ENCODE assay signal across 18 cellular contexts in genomic region chr1:151815716-151816327, GRCh38. TPM values are rescaled to one million over a fixed set of nuclear protein-coding genes. Genes with fewer than 3 reads are reported as not detected.
A peak's percentile ranks its signal among the peaks of the same experiment; 100 is the strongest.
DNase-seq lines count a peak whose midpoint lies in the region; ATAC-seq and TF ChIP-seq lines count a peak whose summit lies in the region.
"Had no signal": no experiment of that assay in that cellular context is flagged by ENCODE, and none has a peak within 500 bp of the region (broad histone marks: within the 10 kb centered on the region; RNA-seq: fewer than 3 reads in every experiment).

No MANE protein-coding gene starts in this region.

- no TSS peak for BruUV-seq in MCF 10A (replicated peaks; lab: Mats Ljungman, UMichigan)

- POLR2A ChIA-PET in CD4-positive, alpha-beta T cell (lab: Charles Lee), result interaction anchor here (0.6 to 4.0 kb wide), 8 partner anchors 9 to 52 kb away, joined by 3 to 23 read pairs (median 4); partner anchors contain the start of gene TDRKH
- POLR2A ChIA-PET in activated CD8-positive, alpha-beta T cell treated with anti-CD3 and anti-CD28 coated beads, Interleukin-2, amount 10 ng/mL, durations not matched to agents 7 days and 5 days (lab: Charles Lee), result no interaction called here
- POLR2A ChIA-PET in MCF 10A (lab: Yijun Ruan, JAX), result interaction anchor here (1.4 kb wide), 1 partner anchor 52 kb away, joined by 5 read pairs; the partner anchor contains the start of gene MRPL9

- TF ChIP-seq CTCF in CD4-positive, alpha-beta T cell (IDR thresholded peaks at IDR 0.05), result no peak
- TF ChIP-seq CTCF in MCF 10A (IDR thresholded peaks at IDR 0.05; ENCODE audit: unreplicated experiment), result no peak

- peak; percentile 86 for ATAC-seq in CD4-positive, alpha-beta T cell (ENCODE audit: poor library complexity)
- ATAC-seq in activated CD8-positive, alpha-beta T cell treated with anti-CD3 and anti-CD28 coated beads, Interleukin-2, amount 10 ng/mL, durations not matched to agents 7 days and 5 days, result peak; percentile 66
- ATAC-seq in HG03159 (IDR thresholded peaks at IDR 0.05; ENCODE audit: unreplicated experiment) (no peak), GM21717 (IDR thresholded peaks at IDR 0.05; ENCODE audit: unreplicated experiment) (no peak)
- ATAC-seq: left lung, PC-3 had no signal

- H3K4me3 Mint-ChIP-seq in CD4-positive, alpha-beta T cell, result peak overlapping the region; percentile 34
- H3K4me3 Mint-ChIP-seq in activated CD8-positive, alpha-beta T cell treated with anti-CD3 and anti-CD28 coated beads, Interleukin-2, amount 10 ng/mL, durations not matched to agents 7 days and 5 days, result peak overlapping the region; percentile 23
- no peak overlapping the region for H3K4me3 Mint-ChIP-seq in MCF 10A (ENCODE audit: unreplicated experiment)

- H3K27me3 ChIP-seq in CD4-positive, alpha-beta T cell (ENCODE audit: control insufficient read depth, insufficient read depth, low read length), result no peaks in the 10 kb centered on the region
- H3K27me3 ChIP-seq: BE2C, left lung, upper lobe of left lung had no signal

- in situ Hi-C loops in G401 (cut with HindIII; ENCODE audit: low sequenced_read_pairs), result no loop called here

- H3K9me3 ChIP-seq in CD4-positive, alpha-beta T cell (ENCODE audit: control insufficient read depth, low read length), result no peaks in the 10 kb centered on the region
- H3K9me3 ChIP-seq: BE2C, left lung, SK-N-SH, upper lobe of left lung had no signal

- H3K4me1 Mint-ChIP-seq in CD4-positive, alpha-beta T cell (ENCODE audit: low read depth), result peaks cover 68% of the 10 kb centered on the region
- H3K4me1 Mint-ChIP-seq in activated CD8-positive, alpha-beta T cell treated with anti-CD3 and anti-CD28 coated beads, Interleukin-2, amount 10 ng/mL, durations not matched to agents 7 days and 5 days (ENCODE audit: low read depth), result peaks cover 49% of the 10 kb centered on the region
- peaks cover 13% of the 10 kb centered on the region for H3K4me1 Mint-ChIP-seq in MCF 10A (ENCODE audit: insufficient read depth, unreplicated experiment)

- H3K27me3 Mint-ChIP-seq in CD4-positive, alpha-beta T cell, result no peaks in the 10 kb centered on the region
- peaks cover 3% of the 10 kb centered on the region for H3K27me3 Mint-ChIP-seq in activated CD8-positive, alpha-beta T cell treated with anti-CD3 and anti-CD28 coated beads, Interleukin-2, amount 10 ng/mL, durations not matched to agents 7 days and 5 days (ENCODE audit: low read depth)
- H3K27me3 Mint-ChIP-seq in MCF 10A (ENCODE audit: insufficient read depth, unreplicated experiment), result no peaks in the 10 kb centered on the region

- H3K9me3 Mint-ChIP-seq in CD4-positive, alpha-beta T cell, result no peaks in the 10 kb centered on the region
- no peaks in the 10 kb centered on the region for H3K9me3 Mint-ChIP-seq in activated CD8-positive, alpha-beta T cell treated with anti-CD3 and anti-CD28 coated beads, Interleukin-2, amount 10 ng/mL, durations not matched to agents 7 days and 5 days (ENCODE audit: insufficient read depth)
- H3K9me3 Mint-ChIP-seq in MCF 10A (ENCODE audit: unreplicated experiment), result no peaks in the 10 kb centered on the region

- peak in 7 of 10 experiments; percentile 25 to 56 (median 45) for DNase-seq in CD4-positive, alpha-beta T cell
- DNase-seq in G401 (ENCODE audit: low spot score) (peak; percentile 57), mucosa of gallbladder (ENCODE audit: low spot score) (peak; percentile 26), MCF 10A (ENCODE audit: unreplicated experiment) (no peak), DMS153 treated with DMSO at 0.1 percent for 48 hours (lab: John Stamatoyannopoulos, UW; ENCODE audit: unreplicated experiment) (no peak)
- peak; percentile 68 for DNase-seq in activated CD8-positive, alpha-beta T cell treated with anti-CD3 and anti-CD28 coated beads, Interleukin-2, amount 10 ng/mL, durations not matched to agents 7 days and 5 days
- DNase-seq: amniotic stem cell, left lung, NCI-H2081, NCI-H524, PC-3, SK-N-SH had no signal

- CTCF ChIA-PET in CD4-positive, alpha-beta T cell (lab: Charles Lee), result interaction anchor here (1.0 kb wide), 1 partner anchor 17 kb away, joined by 3 read pairs; no protein-coding TSS in a partner anchor
- CTCF ChIA-PET in activated CD8-positive, alpha-beta T cell treated with anti-CD3 and anti-CD28 coated beads, Interleukin-2, amount 10 ng/mL, durations not matched to agents 7 days and 5 days (lab: Charles Lee), result interaction anchor here (1.1 kb wide), 1 partner anchor 26 kb away, joined by 3 read pairs; no protein-coding TSS in a partner anchor
- CTCF ChIA-PET in MCF 10A (lab: Yijun Ruan, JAX), result no interaction called here

- no peaks in the 10 kb centered on the region for H3K36me3 Mint-ChIP-seq in CD4-positive, alpha-beta T cell (ENCODE audit: low read depth)
- H3K36me3 Mint-ChIP-seq in activated CD8-positive, alpha-beta T cell treated with anti-CD3 and anti-CD28 coated beads, Interleukin-2, amount 10 ng/mL, durations not matched to agents 7 days and 5 days (ENCODE audit: low read depth), result no peaks in the 10 kb centered on the region
- H3K36me3 Mint-ChIP-seq in MCF 10A (ENCODE audit: insufficient read depth, unreplicated experiment), result no peaks in the 10 kb centered on the region

- intact Hi-C loops in CD4-positive, alpha-beta T cell (cut with DNase I, micrococcal nuclease), result no loop called here
- intact Hi-C loops in MCF 10A (cut with micrococcal nuclease), result no loop called here

- H3K27ac Mint-ChIP-seq in CD4-positive, alpha-beta T cell, result peak overlapping the region; percentile 81
- peak overlapping the region; percentile 71 for H3K27ac Mint-ChIP-seq in activated CD8-positive, alpha-beta T cell treated with anti-CD3 and anti-CD28 coated beads, Interleukin-2, amount 10 ng/mL, durations not matched to agents 7 days and 5 days
- no peak overlapping the region for H3K27ac Mint-ChIP-seq in MCF 10A (ENCODE audit: low read depth, unreplicated experiment)
- H3K27ac Mint-ChIP-seq: progenitor cell of endocrine pancreas had no signal

- no peak overlapping the region for H3K27ac ChIP-seq in CD4-positive, alpha-beta T cell (ENCODE audit: low read depth, low read length)
- H3K27ac ChIP-seq: left lung had no signal

RNA-seq across cellular contexts. Expression of gene LINGO4, which starts 10.6 kb away (rescaled TPM):
- total RNA-seq in CD4-positive, alpha-beta T cell, result under 1 TPM; 0.06 to 0.16 TPM
- not detected in 2 replicates for total RNA-seq in G401 (2014; rRNA removed; shearing (Covaris generic))
- under 1 TPM; 0.16 to 0.32 TPM for total RNA-seq in activated CD8-positive, alpha-beta T cell treated with anti-CD3 and anti-CD28 coated beads, Interleukin-2, amount 10 ng/mL, durations not matched to agents 7 days and 5 days
- total RNA-seq in mucosa of gallbladder (0.09 TPM), MCF 10A (2022) (0.10 TPM in 1 of 2 replicates, not detected in the other)
- total RNA-seq: myocyte, PC-3, progenitor cell of endocrine pancreas had no signal

RNA-seq across cellular contexts. Expression of gene RORC, which starts 15.8 kb away (rescaled TPM):
- 1 to 10 TPM; 3.6 to 3.7 TPM for total RNA-seq in CD4-positive, alpha-beta T cell
- total RNA-seq in G401 (2014; rRNA removed; shearing (Covaris generic)), result not detected in 2 replicates
- total RNA-seq in activated CD8-positive, alpha-beta T cell treated with anti-CD3 and anti-CD28 coated beads, Interleukin-2, amount 10 ng/mL, durations not matched to agents 7 days and 5 days, result 1 to 10 TPM; 2.4 to 2.7 TPM
- total RNA-seq in mucosa of gallbladder (9.5 TPM), MCF 10A (2022) (0.40 and 0.81 TPM in 2 replicates)
- total RNA-seq: progenitor cell of endocrine pancreas had no signal

RNA-seq across cellular contexts. Expression of gene C2CD4D, which starts 23.8 kb away (rescaled TPM):
- under 1 TPM; 0.75 to 0.88 TPM for total RNA-seq in CD4-positive, alpha-beta T cell
- total RNA-seq in G401 (2014; rRNA removed; shearing (Covaris generic)), result not detected in 2 replicates
- total RNA-seq in activated CD8-positive, alpha-beta T cell treated with anti-CD3 and anti-CD28 coated beads, Interleukin-2, amount 10 ng/mL, durations not matched to agents 7 days and 5 days, result under 1 TPM; 0.23 to 0.26 TPM
- total RNA-seq in mucosa of gallbladder, result 1.2 TPM
- not detected in 2 replicates for total RNA-seq in MCF 10A (2022)
- total RNA-seq: myocyte had no signal

RNA-seq across cellular contexts. Expression of gene TDRKH, which starts 25.5 kb away (rescaled TPM):
- total RNA-seq in CD4-positive, alpha-beta T cell, result 1 to 10 TPM; 6.1 to 6.4 TPM
- total RNA-seq in G401 (2014; rRNA removed; shearing (Covaris generic)), result 20.6 and 21.2 TPM in 2 replicates
- 10 to 100 TPM; 14.6 to 16.4 TPM for total RNA-seq in activated CD8-positive, alpha-beta T cell treated with anti-CD3 and anti-CD28 coated beads, Interleukin-2, amount 10 ng/mL, durations not matched to agents 7 days and 5 days
- 10.6 TPM for total RNA-seq in mucosa of gallbladder
- total RNA-seq in MCF 10A (2022), result 5.6 and 10.6 TPM in 2 replicates

RNA-seq across cellular contexts. Expression of gene THEM5, which starts 37.7 kb away (rescaled TPM):
- not detected for total RNA-seq in CD4-positive, alpha-beta T cell
- total RNA-seq in G401 (2014; rRNA removed; shearing (Covaris generic)), result not detected in 2 replicates
- not detected for total RNA-seq in activated CD8-positive, alpha-beta T cell treated with anti-CD3 and anti-CD28 coated beads, Interleukin-2, amount 10 ng/mL, durations not matched to agents 7 days and 5 days
- total RNA-seq in mucosa of gallbladder, result not detected
- total RNA-seq in MCF 10A (2022), result not detected in 2 replicates
- total RNA-seq: left lung, myocyte, PC-3, progenitor cell of endocrine pancreas, upper lobe of left lung had no signal

Comparison
In these comparisons a context has a peak if more than half of its experiments do, and no peak if none do; other contexts are left out.
1. ATAC-seq: peak in CD4-positive, alpha-beta T cell (single experiment) and activated CD8-positive, alpha-beta T cell treated with anti-CD3 and anti-CD28 coated beads, Interleukin-2, amount 10 ng/mL, durations not matched to agents 7 days and 5 days (single experiment); none in HG03159 (single experiment) and GM21717 (single experiment).
2. DNase-seq: peak in CD4-positive, alpha-beta T cell (7 of 10), G401 (single experiment), activated CD8-positive, alpha-beta T cell treated with anti-CD3 and anti-CD28 coated beads, Interleukin-2, amount 10 ng/mL, durations not matched to agents 7 days and 5 days (single experiment) and mucosa of gallbladder (single experiment); none in MCF 10A (single experiment) and DMS153 treated with DMSO at 0.1 percent for 48 hours (single experiment).